8 cellular contexts compared by ENCODE assay signal in genomic region chr2:112534826-112535225, GRCh38.
"Had no signal": no experiment of that assay in that cellular context is flagged by ENCODE, and none has a peak within 500 bp of the region (broad histone marks: within the 10 kb centered on the region; RNA-seq: fewer than 3 reads in every experiment).

No MANE protein-coding gene starts in this region.

- H3K4me3 Mint-ChIP-seq: IgD-negative memory B cell had no signal

- H3K4me2 ChIP-seq: KMS-11 had no signal

- H3K27me3 Mint-ChIP-seq: IgD-negative memory B cell had no signal

- H3K27ac Mint-ChIP-seq: IgD-negative memory B cell had no signal

- H3K9ac ChIP-seq: KMS-11 had no signal

- H3K27ac ChIP-seq: HL-60, KMS-11 had no signal

- DNase-seq: IMR-90, KBM-7, KG1 had no signal

- ATAC-seq: HepG2 had no signal

- FAIRE-seq: HepG2, HTR-8/SVneo had no signal

- H3K9me3 Mint-ChIP-seq: IgD-negative memory B cell had no signal
